ENCODE assay signal across 8 cellular contexts in the genomic region with DNA sequence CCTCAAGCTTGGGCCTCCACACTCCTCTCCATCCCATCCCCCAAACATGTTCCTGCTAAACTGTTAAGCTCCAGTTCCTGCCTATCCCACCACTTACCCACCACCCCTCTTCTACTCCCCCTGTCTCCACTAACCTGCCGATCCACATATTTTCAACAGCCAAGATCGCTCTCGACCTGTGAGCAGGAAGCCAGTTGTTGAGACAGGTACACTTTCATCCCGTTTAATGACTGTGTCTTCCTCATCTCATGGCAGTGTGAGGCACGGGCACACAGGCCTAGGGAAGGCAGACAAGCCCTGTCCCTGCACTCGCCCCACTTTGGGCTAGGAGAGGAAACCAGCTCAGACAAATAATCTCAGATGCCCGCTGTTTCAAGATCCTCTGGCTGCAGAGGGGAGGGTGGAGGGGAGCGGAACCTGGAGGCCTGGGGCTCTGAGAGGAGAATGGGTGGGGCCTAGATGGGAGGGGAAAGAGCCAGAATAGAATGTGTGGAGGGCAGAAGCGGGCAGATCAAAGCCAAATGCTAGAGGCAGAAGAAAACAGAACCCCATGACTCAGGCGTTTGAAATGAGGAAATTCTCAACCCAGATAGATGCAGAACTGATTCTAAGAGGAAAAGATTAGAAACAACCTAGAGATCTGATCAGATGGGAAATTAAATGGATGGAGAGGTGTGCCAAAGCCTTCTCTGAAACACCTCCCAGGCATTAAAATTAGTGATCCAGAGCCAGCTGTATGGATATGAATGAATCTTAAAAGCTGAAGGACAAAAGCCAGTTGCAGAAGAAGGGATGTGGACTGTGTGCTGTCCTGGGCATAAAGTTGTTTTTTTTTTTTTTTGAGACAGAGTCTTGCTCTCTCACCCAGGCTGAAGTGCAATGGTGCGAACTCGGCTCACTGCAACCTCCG. TPM values are rescaled to one million over a fixed set of nuclear protein-coding genes. Genes with fewer than 3 reads are reported as not detected.
A peak's percentile ranks its signal among the peaks of the same experiment; 100 is the strongest.
DNase-seq lines count a peak whose midpoint lies in the region; ATAC-seq and TF ChIP-seq lines count a peak whose summit lies in the region.

No MANE protein-coding gene starts in this region.

- peaks cover 4% of the 10 kb centered on the region for H3F3A ChIP-seq in smooth muscle cell (ENCODE audit: low read depth)

- H3K27ac Mint-ChIP-seq in activated naive CD8-positive, alpha-beta T cell, result peak overlapping the region; percentile 74

- H3K79me2 ChIP-seq in smooth muscle cell (ENCODE audit: low read depth), result no peaks in the 10 kb centered on the region

- peak overlapping the region; percentile 40 for H3K4me3 ChIP-seq in smooth muscle cell

- H2AFZ ChIP-seq in smooth muscle cell (ENCODE audit: low read depth), result peak overlapping the region; percentile 77

- no peak overlapping the region for H3K9ac ChIP-seq in smooth muscle cell (ENCODE audit: low read depth)

- H3K9me3 ChIP-seq in smooth muscle cell (replicated peaks; ENCODE audit: low read depth), result no peaks in the 10 kb centered on the region

- H3K27me3 ChIP-seq in smooth muscle cell (ENCODE audit: low read depth), result no peaks in the 10 kb centered on the region

- no peaks in the 10 kb centered on the region for H4K20me1 ChIP-seq in smooth muscle cell (ENCODE audit: low read depth)

- 15% methylated on average over 13 of the region's 13 CpGs for WGBS in smooth muscle cell (ENCODE audit: low lambda C conversion rate)

- peaks cover 14% of the 10 kb centered on the region for H3K4me1 Mint-ChIP-seq in activated naive CD8-positive, alpha-beta T cell (ENCODE audit: low read depth)

- POLR2A ChIA-PET in RWPE1 (lab: Yijun Ruan, JAX; ENCODE audit: low non-redundant PET), result no interaction called here

- H3K27me3 Mint-ChIP-seq in activated naive CD8-positive, alpha-beta T cell, result no peaks in the 10 kb centered on the region

- H3K9me3 Mint-ChIP-seq in activated naive CD8-positive, alpha-beta T cell (ENCODE audit: low read depth), result no peaks in the 10 kb centered on the region

- CTCF ChIA-PET in RWPE1 (lab: Yijun Ruan, JAX), result interaction anchor here (0.6 kb wide), 1 partner anchor 44 kb away, joined by 4 read pairs; no protein-coding TSS in a partner anchor

- peaks cover 7% of the 10 kb centered on the region for H3K4me1 ChIP-seq in smooth muscle cell (ENCODE audit: low read depth)

- ATAC-seq in GM19351 (IDR thresholded peaks at IDR 0.05; ENCODE audit: unreplicated experiment) (no peak), HG02840 (IDR thresholded peaks at IDR 0.05; ENCODE audit: low FRiP score, unreplicated experiment) (no peak)

- peak overlapping the region; percentile 79 for H3K27ac ChIP-seq in RWPE1
- peak overlapping the region; percentile 72 for H3K27ac ChIP-seq in smooth muscle cell (ENCODE audit: low read depth)

- peak overlapping the region; percentile 79 for H3K4me2 ChIP-seq in smooth muscle cell

- DNase-seq in GM04503 (ENCODE audit: low read depth), result peak; percentile 39
- peak; percentile 90 for DNase-seq in RWPE1 (ENCODE audit: low spot score)
- DNase-seq in iPS DF 19.7 (ENCODE audit: low read depth, low spot score), result peak; percentile 90
- no peak for DNase-seq in smooth muscle cell (lab: John Stamatoyannopoulos, UW; ENCODE audit: unreplicated experiment)
- no peak for DNase-seq in NCI-H1694 treated with DMSO at 0.1 percent for 48 hours (lab: John Stamatoyannopoulos, UW)

- H3K36me3 ChIP-seq in smooth muscle cell (ENCODE audit: low read depth), result no peaks in the 10 kb centered on the region

- H3K36me3 Mint-ChIP-seq in activated naive CD8-positive, alpha-beta T cell, result no peaks in the 10 kb centered on the region

- peak overlapping the region; percentile 48 for H3K4me3 Mint-ChIP-seq in activated naive CD8-positive, alpha-beta T cell

- no peak for TF ChIP-seq CTCF in RWPE1 (conservative IDR thresholded peaks at IDR 0.05; ENCODE audit: low read depth)
- TF ChIP-seq CTCF in smooth muscle cell (IDR thresholded peaks at IDR 0.05; ENCODE audit: borderline replicate concordance, insufficient read depth, poor library complexity, severe bottlenecking), result no peak

RNA-seq across cellular contexts. Expression of gene CYP2S1, which starts 16.9 kb away (rescaled TPM):
- total RNA-seq in smooth muscle cell, result 0.18 and 0.63 TPM in 2 replicates
- 1.8 and 6.1 TPM in 2 replicates for polyA plus RNA-seq in smooth muscle cell

RNA-seq across cellular contexts. Expression of gene AXL, which starts 42.9 kb away (rescaled TPM):
- total RNA-seq in smooth muscle cell, result 71.2 and 76.8 TPM in 2 replicates
- 16.9 and 27.0 TPM in 2 replicates for polyA plus RNA-seq in smooth muscle cell

Comparison
In these comparisons a context has a peak if more than half of its experiments do, and no peak if none do; other contexts are left out.
1. DNase-seq: peak in GM04503 (single experiment), RWPE1 (single experiment) and iPS DF 19.7 (single experiment); none in smooth muscle cell (single experiment) and NCI-H1694 treated with DMSO at 0.1 percent for 48 hours (single experiment).